In genomic region chr7:126792501-126792900, GRCh38 we compare ENCODE assay signal across 20 cellular contexts.
DNase-seq lines count a peak whose midpoint lies in the region; ATAC-seq and TF ChIP-seq lines count a peak whose summit lies in the region.
"Had no signal": no experiment of that assay in that cellular context is flagged by ENCODE, and none has a peak within 500 bp of the region (broad histone marks: within the 10 kb centered on the region; RNA-seq: fewer than 3 reads in every experiment).

No MANE protein-coding gene starts in this region.

- WGBS in adrenal gland, 4 donors = 80 to 82% (median 81%) methylated on average over 3 of the region's 3 CpGs

- H3K4me1 ChIP-seq in adrenal gland (replicated peaks in 1 of 2) = no peaks in the 10 kb centered on the region

- in situ Hi-C loops in SK-MEL-5 (cut with HindIII; ENCODE audit: low pct_unique_long_range_greater_than_20kb, low sequenced_read_pairs) = no loop called here

- H3K27ac ChIP-seq in substantia nigra (ENCODE audit: low read depth, low read length, poor library complexity, severe bottlenecking) (peak overlapping the region; percentile 62), adrenal gland (no peak overlapping the region)

- DNase-seq in SK-MEL-5 (ENCODE audit: low read depth, low spot score) (peak; percentile 65), foreskin melanocyte (peak; percentile 52), midbrain (lab: John Stamatoyannopoulos, UW) (peak; percentile 77), substantia nigra (lab: John Stamatoyannopoulos, UW) (peak in 11 of 49 donors; percentile 2 to 50 (median 12)), adrenal gland (no peak), H4 (ENCODE audit: low spot score) (no peak)
- DNase-seq: EL, GF-D8, MV-4-11, NCI-H1105 treated with DMSO at 0.1 percent for 48 hours, NCI-H1694, NCI-H2081 treated with DMSO at 0.1 percent for 48 hours, NCI-H2171 treated with DMSO at 0.1 percent for 48 hours, NCI-H446, NCI-H526 treated with DMSO at 0.1 percent for 48 hours, PC-3, RPMI8226, SHP77 had no signal

- no peak for TF ChIP-seq CTCF in adrenal gland (IDR thresholded peaks at IDR 0.05)

- intact Hi-C loops in adrenal gland (cut with DNase I) = no loop called here

- no peaks in the 10 kb centered on the region for H3K36me3 ChIP-seq in adrenal gland (replicated peaks in 1 of 2)

- no peak overlapping the region for H3K4me3 ChIP-seq in adrenal gland

- TF ChIP-seq POLR2A in adrenal gland (IDR thresholded peaks at IDR 0.05) = no peak

- no peaks in the 10 kb centered on the region for H3K9me3 ChIP-seq in adrenal gland (replicated peaks in 1 of 3)

- H3K27me3 ChIP-seq in adrenal gland = no peaks in the 10 kb centered on the region

- ATAC-seq in GM18909 (IDR thresholded peaks at IDR 0.05; ENCODE audit: poor library complexity, unreplicated experiment) = no peak
- ATAC-seq in HG02759 (IDR thresholded peaks at IDR 0.05; ENCODE audit: unreplicated experiment) = no peak
- ATAC-seq: PC-3 had no signal

Comparison
In these comparisons a context has a peak if more than half of its experiments do, and no peak if none do; other contexts are left out.
1. DNase-seq: peak in SK-MEL-5 (single experiment), foreskin melanocyte (single experiment) and midbrain (single experiment); none in adrenal gland (0 of 7) and H4 (single experiment).